16 cellular contexts compared by ENCODE assay signal in genomic region chr7:155881471-155882350, GRCh38.
"Had no signal": no experiment of that assay in that cellular context is flagged by ENCODE, and none has a peak within 500 bp of the region (broad histone marks: within the 10 kb centered on the region; RNA-seq: fewer than 3 reads in every experiment).

No MANE protein-coding gene starts in this region.

- FAIRE-seq: endometrium had no signal

- H3K4me3 Mint-ChIP-seq: activated naive CD4-positive, alpha-beta T cell treated with anti-CD3 and anti-CD28 coated beads, Interleukin-2, amount 10 ng/mL, durations not matched to agents 7 days and 5 days; naive thymus-derived CD4-positive, alpha-beta T cell; T-helper 1 cell treated with Interleukin-12 subunit alpha and Interleukin-12 subunit beta and Interleukin-4 antibody, amounts not matched to agents 30 μg/mL and 1 μg/mL, for 36 hours had no signal

- DNase-seq: activated CD4-positive, alpha-beta T cell treated with anti-CD3 and anti-CD28 coated beads for 4 hours; activated CD4-positive, alpha-beta T cell treated with anti-CD3 and anti-CD28 coated beads, Interleukin-2, amount 50 U/mL, for 48 hours; activated CD4-positive, CD25-positive, alpha-beta regulatory T cell; activated naive CD4-positive, alpha-beta T cell treated with anti-CD3 and anti-CD28 coated beads, Interleukin-2, amount 10 ng/mL, durations not matched to agents 7 days and 5 days; activated T-cell treated with anti-CD3 and anti-CD28 coated beads, Interleukin-2, amount 50 U/mL, for 48 hours; amygdala; naive thymus-derived CD4-positive, alpha-beta T cell; stimulated activated CD4-positive, alpha-beta T cell treated with anti-CD3 and anti-CD28 coated beads, Interleukin-4, amount 100 ng/mL, for 24 hours; stimulated activated naive CD8-positive, alpha-beta T cell treated with anti-CD3 and anti-CD28 coated beads, Interleukin-15, Interleukin-2, amounts not matched to agents 100 U/mL and 50 U/mL, for 24 hours; substantia nigra; T1000; thyroid gland had no signal

- H3K36me3 Mint-ChIP-seq: activated naive CD4-positive, alpha-beta T cell treated with anti-CD3 and anti-CD28 coated beads, Interleukin-2, amount 10 ng/mL, durations not matched to agents 7 days and 5 days; naive thymus-derived CD4-positive, alpha-beta T cell had no signal

- H3K27ac ChIP-seq: thyroid gland had no signal

- H3K9me3 ChIP-seq: thyroid gland had no signal

- H3K27me3 ChIP-seq: thyroid gland had no signal

- H3K4me1 ChIP-seq: thyroid gland had no signal

- H3K4me1 Mint-ChIP-seq: activated naive CD4-positive, alpha-beta T cell treated with anti-CD3 and anti-CD28 coated beads, Interleukin-2, amount 10 ng/mL, durations not matched to agents 7 days and 5 days had no signal

- ATAC-seq: left lobe of liver; naive thymus-derived CD4-positive, alpha-beta T cell; stimulated activated naive CD8-positive, alpha-beta T cell treated with anti-CD3 and anti-CD28 coated beads, Interleukin-15, Interleukin-2, amounts not matched to agents 100 U/mL and 50 U/mL, for 24 hours had no signal

- H3K4me3 ChIP-seq: lung, thyroid gland had no signal

- H3K9me3 Mint-ChIP-seq: activated naive CD4-positive, alpha-beta T cell treated with anti-CD3 and anti-CD28 coated beads, Interleukin-2, amount 10 ng/mL, durations not matched to agents 7 days and 5 days; T-helper 1 cell treated with Interleukin-12 subunit alpha and Interleukin-12 subunit beta and Interleukin-4 antibody, amounts not matched to agents 30 μg/mL and 1 μg/mL, for 36 hours had no signal

- H3K36me3 ChIP-seq: thyroid gland had no signal

- H3K27ac Mint-ChIP-seq: activated naive CD4-positive, alpha-beta T cell treated with anti-CD3 and anti-CD28 coated beads, Interleukin-2, amount 10 ng/mL, durations not matched to agents 7 days and 5 days; naive thymus-derived CD4-positive, alpha-beta T cell; T-helper 1 cell treated with Interleukin-12 subunit alpha and Interleukin-12 subunit beta and Interleukin-4 antibody, amounts not matched to agents 30 μg/mL and 1 μg/mL, for 36 hours had no signal
